ENCODE assay signal across 8 cellular contexts in the genomic region with DNA sequence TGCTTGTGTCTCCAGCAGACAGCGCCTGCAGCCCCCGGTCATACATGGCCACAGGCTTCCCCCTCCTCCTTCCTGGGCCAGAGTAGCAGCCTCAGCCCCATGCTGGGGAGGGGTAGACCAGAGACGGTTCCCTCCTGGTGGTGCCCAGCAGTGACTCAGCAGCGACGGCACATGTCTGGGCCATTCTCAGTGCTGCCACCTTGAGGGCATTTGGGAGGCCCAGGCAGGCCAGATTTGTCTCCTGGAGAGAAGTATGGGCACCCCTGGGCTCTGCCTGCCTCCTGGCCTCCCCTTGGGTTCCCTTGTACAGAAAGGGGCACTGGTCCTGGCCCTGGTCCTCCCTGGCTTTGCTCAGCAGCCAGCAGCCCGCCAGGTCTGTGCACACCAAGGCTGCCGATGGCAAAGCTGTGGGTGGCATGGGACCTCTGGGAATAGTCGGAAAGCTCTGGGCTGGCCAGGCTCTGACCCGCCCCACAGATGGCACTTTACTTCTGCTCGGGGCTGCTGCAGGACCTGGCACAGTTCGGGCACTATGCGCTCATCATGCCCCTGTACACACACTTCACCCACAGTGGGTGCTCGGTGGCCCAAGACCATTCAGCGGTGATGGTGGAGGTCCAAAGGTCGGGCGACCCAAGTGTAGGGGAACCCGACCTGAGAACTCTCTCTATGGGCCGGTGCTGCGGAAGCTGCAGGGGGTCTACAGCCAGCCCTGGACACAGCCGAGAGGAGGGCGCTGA. TPM values are rescaled to one million over a fixed set of nuclear protein-coding genes. Genes with fewer than 3 reads are reported as not detected.
DNase-seq lines count a peak whose midpoint lies in the region; ATAC-seq and TF ChIP-seq lines count a peak whose summit lies in the region.

No MANE protein-coding gene starts in this region.

- H3K9me3 Mint-ChIP-seq in natural killer cell treated with Interleukin-12 subunit alpha and Interleukin-12 subunit beta and Interleukin-15 and Interleukin-18, amount 100 ng/mL, for 72 hours, result no peaks in the 10 kb centered on the region

- no peaks in the 10 kb centered on the region for H3K36me3 ChIP-seq in upper lobe of left lung

- WGBS in upper lobe of left lung, 2 donors, result 73% methylated on average over 5 to 20 of the region's 21 CpGs

- TF ChIP-seq POLR2A in upper lobe of left lung (IDR thresholded peaks at IDR 0.05), result no peak

- peak; percentile 60 to 63 for ATAC-seq in natural killer cell treated with Interleukin-12 subunit alpha and Interleukin-12 subunit beta and Interleukin-15 and Interleukin-18, amount 100 ng/mL, for 72 hours
- ATAC-seq in upper lobe of left lung (ENCODE audit: low FRiP score in 2 of 2), result peak in 1 of 2 donors; percentile 30

- peak in 4 of 6 experiments; percentile 31 to 52 (median 43) for TF ChIP-seq CTCF in upper lobe of left lung (IDR thresholded peaks at IDR 0.05)

- no peak overlapping the region for H3K27ac ChIP-seq in upper lobe of left lung

- H3K36me3 Mint-ChIP-seq in natural killer cell treated with Interleukin-12 subunit alpha and Interleukin-12 subunit beta and Interleukin-15 and Interleukin-18, amount 100 ng/mL, for 72 hours, result no peaks in the 10 kb centered on the region

- peaks cover 0 to 2% of the 10 kb centered on the region in 2 donors for H3K27me3 Mint-ChIP-seq in natural killer cell treated with Interleukin-12 subunit alpha and Interleukin-12 subunit beta and Interleukin-15 and Interleukin-18, amount 100 ng/mL, for 72 hours

- H3K4me3 ChIP-seq in upper lobe of left lung, result no peak overlapping the region

- H3K27ac Mint-ChIP-seq in natural killer cell treated with Interleukin-12 subunit alpha and Interleukin-12 subunit beta and Interleukin-15 and Interleukin-18, amount 100 ng/mL, for 72 hours, result no peak overlapping the region

- H3K4me1 ChIP-seq in upper lobe of left lung, result peaks cover 0 to 6% (median 3%) of the 10 kb centered on the region in 4 donors

- TF ChIP-seq EP300 in upper lobe of left lung (IDR thresholded peaks at IDR 0.05), result no peak

- H3K4me1 Mint-ChIP-seq in natural killer cell treated with Interleukin-12 subunit alpha and Interleukin-12 subunit beta and Interleukin-15 and Interleukin-18, amount 100 ng/mL, for 72 hours (ENCODE audit: low read depth in 2 of 2), result peaks cover 0 to 5% of the 10 kb centered on the region in 2 donors

- peak; percentile 68 for DNase-seq in DMS53 (lab: John Stamatoyannopoulos, UW)
- DNase-seq in DMS53 treated with DMSO at 0.1 percent for 48 hours (lab: John Stamatoyannopoulos, UW; ENCODE audit: unreplicated experiment), result no peak
- peak; percentile 51 for DNase-seq in M059J (ENCODE audit: low read depth)
- peak; percentile 37 for DNase-seq in activated CD4-positive, alpha-beta T cell treated with anti-CD3 and anti-CD28 coated beads for 1 hour
- DNase-seq in dermis blood vessel endothelial cell, result peak; percentile 82
- no peak for DNase-seq in natural killer cell treated with Interleukin-12 subunit alpha and Interleukin-12 subunit beta and Interleukin-15 and Interleukin-18, amount 100 ng/mL, for 72 hours (ENCODE audit: low spot score)
- peak; percentile 42 to 61 for DNase-seq in upper lobe of left lung
- DNase-seq in Ammon's horn (ENCODE audit: low spot score), result no peak

- H3K9me3 ChIP-seq in upper lobe of left lung, result no peaks in the 10 kb centered on the region

- H3K27me3 ChIP-seq in upper lobe of left lung, result no peaks in the 10 kb centered on the region

- no peak overlapping the region for H3K4me3 Mint-ChIP-seq in natural killer cell treated with Interleukin-12 subunit alpha and Interleukin-12 subunit beta and Interleukin-15 and Interleukin-18, amount 100 ng/mL, for 72 hours

RNA-seq across cellular contexts. Expression of gene ALPI, which starts 11.4 kb away (rescaled TPM):
- total RNA-seq in M059J (2014; rRNA removed; shearing (Covaris generic)), result not detected in 2 replicates
- not detected in 2 replicates for total RNA-seq in dermis blood vessel endothelial cell
- not detected for total RNA-seq in natural killer cell treated with Interleukin-12 subunit alpha and Interleukin-12 subunit beta and Interleukin-15 and Interleukin-18, amount 100 ng/mL, for 72 hours
- not detected for total RNA-seq in upper lobe of left lung

RNA-seq across cellular contexts. Expression of gene ALPG, which starts 37.9 kb away (rescaled TPM):
- total RNA-seq in M059J (2014; rRNA removed; shearing (Covaris generic)), result not detected in 2 replicates
- 0.05 TPM in 1 of 2 replicates, not detected in the other for total RNA-seq in dermis blood vessel endothelial cell
- not detected for total RNA-seq in natural killer cell treated with Interleukin-12 subunit alpha and Interleukin-12 subunit beta and Interleukin-15 and Interleukin-18, amount 100 ng/mL, for 72 hours
- 1 to 10 TPM in 3 of 6 donors, under 1 TPM in 1, not detected in 2; 0.91 to 2.3 (median 1.4) TPM for total RNA-seq in upper lobe of left lung

RNA-seq across cellular contexts. Expression of gene ECEL1, which starts 43.1 kb away (rescaled TPM):
- not detected in 2 replicates for total RNA-seq in M059J (2014; rRNA removed; shearing (Covaris generic))
- total RNA-seq in dermis blood vessel endothelial cell (not detected in 2 replicates), upper lobe of left lung (under 1 TPM in 2 of 6 donors, not detected in 4; 0.14 to 0.40 TPM)
- not detected for total RNA-seq in natural killer cell treated with Interleukin-12 subunit alpha and Interleukin-12 subunit beta and Interleukin-15 and Interleukin-18, amount 100 ng/mL, for 72 hours

Comparison
In these comparisons a context has a peak if more than half of its experiments do, and no peak if none do; other contexts are left out.
1. DNase-seq: peak in DMS53 (single experiment), M059J (single experiment), activated CD4-positive, alpha-beta T cell treated with anti-CD3 and anti-CD28 coated beads for 1 hour (single experiment), dermis blood vessel endothelial cell (single experiment) and upper lobe of left lung (2 of 2); none in DMS53 treated with DMSO at 0.1 percent for 48 hours (single experiment), natural killer cell treated with Interleukin-12 subunit alpha and Interleukin-12 subunit beta and Interleukin-15 and Interleukin-18, amount 100 ng/mL, for 72 hours (single experiment) and Ammon's horn (single experiment).